ENCODE assay signal across 5 cellular contexts in the genomic region with DNA sequence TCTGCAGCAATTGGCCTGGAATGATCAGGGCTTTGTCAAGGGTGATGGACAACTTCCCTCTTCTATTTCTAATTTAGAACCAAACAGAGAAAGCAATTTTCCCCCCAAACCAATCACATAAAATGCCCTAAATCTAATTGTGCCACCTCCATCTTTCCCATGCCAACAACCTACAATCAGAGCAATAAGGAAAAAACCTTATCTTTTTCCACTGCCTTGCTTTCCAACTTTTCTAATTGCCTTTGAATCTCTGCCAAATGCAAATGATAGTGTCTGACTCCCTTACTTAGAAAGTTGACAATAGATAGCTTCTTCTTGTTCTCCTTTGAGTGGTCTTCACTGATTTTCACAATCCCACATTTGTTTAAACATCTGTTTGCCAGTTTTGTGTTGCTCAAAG.
"Had no signal": no experiment of that assay in that cellular context is flagged by ENCODE, and none has a peak within 500 bp of the region (broad histone marks: within the 10 kb centered on the region; RNA-seq: fewer than 3 reads in every experiment).

No MANE protein-coding gene starts in this region.

- DNase-seq: H9, HCEC 1CT, IMR-90 had no signal

- ATAC-seq: GM23338, K562 had no signal

- H3K4me3 ChIP-seq: GM23338, K562 had no signal
